Comparison of ENCODE assay signal across 1 cellular context in genomic region chr1:193219391-193219790, GRCh38.
TF ChIP-seq lines count a peak whose summit lies in the region.

No MANE protein-coding gene starts in this region.

TF ChIP-seq in GM23338, 12 proteins besides CTCF, POLR2A, EP300 and RAD21:
- TF ChIP-seq ZNF462 (CRISPR knock-in tag; IDR thresholded peaks at IDR 0.05) (no peak), EZH2phosphoT487 (IDR thresholded peaks at IDR 0.05; ENCODE audit: unreplicated experiment) (no peak), JUNB (IDR thresholded peaks at IDR 0.05; ENCODE audit: unreplicated experiment) (no peak), ZNF114 (CRISPR knock-in tag; IDR thresholded peaks at IDR 0.05) (no peak), REST (IDR thresholded peaks at IDR 0.05; ENCODE audit: unreplicated experiment) (no peak), ZNF331 (CRISPR knock-in tag; IDR thresholded peaks at IDR 0.05; ENCODE audit: low read depth) (no peak), ETS1 (IDR thresholded peaks at IDR 0.05) (no peak)
